Comparison of ENCODE assay signal across 1 cellular context in genomic region chr14:87268997-87269396, GRCh38.
TF ChIP-seq lines count a peak whose summit lies in the region.

No MANE protein-coding gene starts in this region.

TF ChIP-seq in H1, 55 proteins besides CTCF, POLR2A, EP300 and RAD21:
- no peak for TF ChIP-seq MAX (IDR thresholded peaks at IDR 0.05)
- TF ChIP-seq RNF2 (IDR thresholded peaks at IDR 0.05; ENCODE audit: borderline replicate concordance, low read depth, low read length, missing control alignments, poor library complexity, severe bottlenecking), result no peak
- TF ChIP-seq MAFK (IDR thresholded peaks at IDR 0.05; ENCODE audit: low read depth, low read length), result no peak
- TF ChIP-seq NRF1 (IDR thresholded peaks at IDR 0.05; ENCODE audit: low read depth, low read length), result no peak
- TF ChIP-seq TEAD4 (IDR thresholded peaks at IDR 0.05; ENCODE audit: low read depth, low read length), result no peak
- TF ChIP-seq KDM5A (IDR thresholded peaks at IDR 0.05; ENCODE audit: low read length), result no peak
- TF ChIP-seq CEBPB (IDR thresholded peaks at IDR 0.05; ENCODE audit: low read depth, low read length), result no peak
- TF ChIP-seq TCF12 (IDR thresholded peaks at IDR 0.05; ENCODE audit: low read depth, low read length), result no peak
- TF ChIP-seq SIRT6 (IDR thresholded peaks at IDR 0.05; ENCODE audit: low read length), result no peak
- TF ChIP-seq JUN (IDR thresholded peaks at IDR 0.05; ENCODE audit: low read depth, low read length), result no peak
- no peak for TF ChIP-seq CREB1 (IDR thresholded peaks at IDR 0.05)
